In genomic region chr18:36828157-36828629, GRCh38 we compare ENCODE assay signal across 8 cellular contexts. TPM values are rescaled to one million over a fixed set of nuclear protein-coding genes. Genes with fewer than 3 reads are reported as not detected.
DNase-seq lines count a peak whose midpoint lies in the region; ATAC-seq and TF ChIP-seq lines count a peak whose summit lies in the region.

No MANE protein-coding gene starts in this region.

- H3K4me3 ChIP-seq in MM.1S (ENCODE audit: low read length): peak overlapping the region; percentile 100
- peak overlapping the region; percentile 80 to 94 (median 92) for H3K4me3 ChIP-seq in esophagus squamous epithelium

- H4K20me1 ChIP-seq in MM.1S (ENCODE audit: insufficient read depth, low read length): no peaks in the 10 kb centered on the region

- H3K36me3 Mint-ChIP-seq in natural killer cell treated with Interleukin-12 subunit alpha and Interleukin-12 subunit beta and Interleukin-15 and Interleukin-18, amount 100 ng/mL, for 72 hours: no peaks in the 10 kb centered on the region

- H3F3A ChIP-seq in MM.1S (ENCODE audit: insufficient read depth, low read length): no peaks in the 10 kb centered on the region

- no peaks in the 10 kb centered on the region for H3K36me3 ChIP-seq in MM.1S (replicated peaks; ENCODE audit: insufficient read depth, low read length)
- peaks cover 0 to 7% (median 0%) of the 10 kb centered on the region in 3 donors for H3K36me3 ChIP-seq in esophagus squamous epithelium

- peak overlapping the region; percentile 99 for H2AFZ ChIP-seq in MM.1S (ENCODE audit: low read length)

- intact Hi-C loops in esophagus squamous epithelium (cut with DNase I): no loop called here

- no peaks in the 10 kb centered on the region for H3K27me3 Mint-ChIP-seq in natural killer cell treated with Interleukin-12 subunit alpha and Interleukin-12 subunit beta and Interleukin-15 and Interleukin-18, amount 100 ng/mL, for 72 hours

- H3K27me3 ChIP-seq in MM.1S (replicated peaks; ENCODE audit: insufficient read depth, low read length) (no peaks in the 10 kb centered on the region), esophagus squamous epithelium (no peaks in the 10 kb centered on the region)

- no peaks in the 10 kb centered on the region for H3K9me2 ChIP-seq in MM.1S (replicated peaks; ENCODE audit: insufficient read depth, low read length)

- no peak for TF ChIP-seq POLR2A in esophagus squamous epithelium (IDR thresholded peaks at IDR 0.05)

- ATAC-seq in GM19372 (IDR thresholded peaks at IDR 0.05; ENCODE audit: low read depth, unreplicated experiment): peak; percentile 17
- no peak for ATAC-seq in natural killer cell treated with Interleukin-12 subunit alpha and Interleukin-12 subunit beta and Interleukin-15 and Interleukin-18, amount 100 ng/mL, for 72 hours
- no peak for ATAC-seq in activated CD4-positive, CD25-positive, alpha-beta regulatory T cell treated with anti-CD3 and anti-CD28 coated beads, Interleukin-2, amount 50 U/mL, for 24 hours
- ATAC-seq in HG02981 (IDR thresholded peaks at IDR 0.05; ENCODE audit: unreplicated experiment): no peak

- H3K9me3 ChIP-seq in MM.1S (replicated peaks; ENCODE audit: insufficient read depth, low read length) (no peaks in the 10 kb centered on the region), esophagus squamous epithelium (no peaks in the 10 kb centered on the region)

- H3K4me3 Mint-ChIP-seq in natural killer cell treated with Interleukin-12 subunit alpha and Interleukin-12 subunit beta and Interleukin-15 and Interleukin-18, amount 100 ng/mL, for 72 hours: peak overlapping the region; percentile 86

- H3K27ac Mint-ChIP-seq in natural killer cell treated with Interleukin-12 subunit alpha and Interleukin-12 subunit beta and Interleukin-15 and Interleukin-18, amount 100 ng/mL, for 72 hours: peak overlapping the region; percentile 83 to 85

- H3K4me1 Mint-ChIP-seq in natural killer cell treated with Interleukin-12 subunit alpha and Interleukin-12 subunit beta and Interleukin-15 and Interleukin-18, amount 100 ng/mL, for 72 hours (ENCODE audit: low read depth in 2 of 2): peaks cover 25 to 30% of the 10 kb centered on the region in 2 donors

- H3K27ac ChIP-seq in MM.1S (ENCODE audit: low read length) (peak overlapping the region; percentile 50; the same call in 1 of the 2 replicates), esophagus squamous epithelium (peak overlapping the region; percentile 85 to 92 (median 90))

- H3K4me1 ChIP-seq in MM.1S (ENCODE audit: low read length) (peaks cover 22% of the 10 kb centered on the region), esophagus squamous epithelium (peaks cover 0 to 27% (median 10%) of the 10 kb centered on the region in 3 donors)

- TF ChIP-seq CTCF in MM.1S (IDR thresholded peaks at IDR 0.05; ENCODE audit: low read length) (no peak), esophagus squamous epithelium (IDR thresholded peaks at IDR 0.05) (no peak)

- peak overlapping the region; percentile 65 for H3K9ac ChIP-seq in MM.1S (ENCODE audit: low read length)

- 0 to 1% methylated on average over 14 to 17 of the region's 18 CpGs for WGBS in esophagus squamous epithelium, 2 donors

- peaks cover 36% of the 10 kb centered on the region for H3K79me2 ChIP-seq in MM.1S (ENCODE audit: low read length)

- H3K9me3 Mint-ChIP-seq in natural killer cell treated with Interleukin-12 subunit alpha and Interleukin-12 subunit beta and Interleukin-15 and Interleukin-18, amount 100 ng/mL, for 72 hours: no peaks in the 10 kb centered on the region

- peak; percentile 26 to 40 for DNase-seq in AML-193 (lab: John Stamatoyannopoulos, UW)
- peak; percentile 12 for DNase-seq in MM.1S
- peak; percentile 16 for DNase-seq in activated CD4-positive, alpha-beta T cell treated with anti-CD3 and anti-CD28 coated beads, Interleukin-2, amount 50 U/mL, for 1 hour
- DNase-seq in esophagus squamous epithelium (lab: John Stamatoyannopoulos, UW): no peak
- no peak for DNase-seq in natural killer cell treated with Interleukin-12 subunit alpha and Interleukin-12 subunit beta and Interleukin-15 and Interleukin-18, amount 100 ng/mL, for 72 hours (ENCODE audit: low spot score)

- H3K4me2 ChIP-seq in MM.1S (ENCODE audit: low read depth, low read length): peak overlapping the region; percentile 83

RNA-seq across cellular contexts. Expression of gene TPGS2, which starts 0.6 kb away (rescaled TPM):
- total RNA-seq in esophagus squamous epithelium: 100 to 1,000 TPM in 2 of 4 donors, 10 to 100 TPM in 2; 65.1 to 155 (median 105) TPM
- 10 to 100 TPM; 52.7 to 76.6 TPM for total RNA-seq in natural killer cell treated with Interleukin-12 subunit alpha and Interleukin-12 subunit beta and Interleukin-15 and Interleukin-18, amount 100 ng/mL, for 72 hours

RNA-seq across cellular contexts. Expression of gene KIAA1328, which starts 0.7 kb away (rescaled TPM):
- total RNA-seq in esophagus squamous epithelium: 10 to 100 TPM in 1 of 4 donors, 1 to 10 TPM in 3; 2.3 to 18.7 (median 5.8) TPM
- 10 to 100 TPM in 1 of 2 donors, 1 to 10 TPM in 1; 6.1 to 14.3 TPM for total RNA-seq in natural killer cell treated with Interleukin-12 subunit alpha and Interleukin-12 subunit beta and Interleukin-15 and Interleukin-18, amount 100 ng/mL, for 72 hours

Comparison
In these comparisons a context has a peak if more than half of its experiments do, and no peak if none do; other contexts are left out.
1. DNase-seq: peak in AML-193 (2 of 2), MM.1S (single experiment) and activated CD4-positive, alpha-beta T cell treated with anti-CD3 and anti-CD28 coated beads, Interleukin-2, amount 50 U/mL, for 1 hour (single experiment); none in esophagus squamous epithelium (single experiment) and natural killer cell treated with Interleukin-12 subunit alpha and Interleukin-12 subunit beta and Interleukin-15 and Interleukin-18, amount 100 ng/mL, for 72 hours (single experiment).